In genomic region chr3:126126811-126127431, GRCh38 we compare ENCODE assay signal across 3 cellular contexts.
TF ChIP-seq lines count a peak whose summit lies in the region.

No MANE protein-coding gene starts in this region.

TF ChIP-seq in SK-N-SH, 30 proteins besides CTCF, POLR2A, EP300 and RAD21 (continued from another document):
- TF ChIP-seq FOXJ3 (CRISPR knock-in tag; IDR thresholded peaks at IDR 0.05) (no peak), TAF1 (IDR thresholded peaks at IDR 0.05; ENCODE audit: borderline replicate concordance, low read depth, low read length) (no peak), SIN3A (IDR thresholded peaks at IDR 0.05; ENCODE audit: borderline replicate concordance, low read depth, low read length) (no peak), FOXM1 (IDR thresholded peaks at IDR 0.05; ENCODE audit: low read depth) (no peak), RFX5 (IDR thresholded peaks at IDR 0.05; ENCODE audit: low read length) (no peak)
- TF ChIP-seq, protein P1, sequence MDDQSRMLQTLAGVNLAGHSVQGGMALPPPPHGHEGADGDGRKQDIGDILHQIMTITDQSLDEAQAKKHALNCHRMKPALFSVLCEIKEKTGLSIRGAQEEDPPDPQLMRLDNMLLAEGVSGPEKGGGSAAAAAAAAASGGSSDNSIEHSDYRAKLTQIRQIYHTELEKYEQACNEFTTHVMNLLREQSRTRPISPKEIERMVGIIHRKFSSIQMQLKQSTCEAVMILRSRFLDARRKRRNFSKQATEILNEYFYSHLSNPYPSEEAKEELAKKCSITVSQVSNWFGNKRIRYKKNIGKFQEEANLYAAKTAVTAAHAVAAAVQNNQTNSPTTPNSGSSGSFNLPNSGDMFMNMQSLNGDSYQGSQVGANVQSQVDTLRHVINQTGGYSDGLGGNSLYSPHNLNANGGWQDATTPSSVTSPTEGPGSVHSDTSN (IDR thresholded peaks at IDR 0.05), result no peak

TF ChIP-seq in SK-N-SH treated with all-trans-retinoic acid at 6 μM for 48 hours, 23 proteins besides CTCF, POLR2A, EP300 and RAD21 (continued from another document):
- TF ChIP-seq CREB5 (CRISPR knock-in tag; IDR thresholded peaks at IDR 0.05; ENCODE audit: low read depth) (no peak), ISL1 (CRISPR knock-in tag; IDR thresholded peaks at IDR 0.05) (no peak), ZC3H10 (CRISPR knock-in tag; IDR thresholded peaks at IDR 0.05) (no peak), GLIS3 (CRISPR knock-in tag; IDR thresholded peaks at IDR 0.05) (no peak)
- TF ChIP-seq, protein P2, sequence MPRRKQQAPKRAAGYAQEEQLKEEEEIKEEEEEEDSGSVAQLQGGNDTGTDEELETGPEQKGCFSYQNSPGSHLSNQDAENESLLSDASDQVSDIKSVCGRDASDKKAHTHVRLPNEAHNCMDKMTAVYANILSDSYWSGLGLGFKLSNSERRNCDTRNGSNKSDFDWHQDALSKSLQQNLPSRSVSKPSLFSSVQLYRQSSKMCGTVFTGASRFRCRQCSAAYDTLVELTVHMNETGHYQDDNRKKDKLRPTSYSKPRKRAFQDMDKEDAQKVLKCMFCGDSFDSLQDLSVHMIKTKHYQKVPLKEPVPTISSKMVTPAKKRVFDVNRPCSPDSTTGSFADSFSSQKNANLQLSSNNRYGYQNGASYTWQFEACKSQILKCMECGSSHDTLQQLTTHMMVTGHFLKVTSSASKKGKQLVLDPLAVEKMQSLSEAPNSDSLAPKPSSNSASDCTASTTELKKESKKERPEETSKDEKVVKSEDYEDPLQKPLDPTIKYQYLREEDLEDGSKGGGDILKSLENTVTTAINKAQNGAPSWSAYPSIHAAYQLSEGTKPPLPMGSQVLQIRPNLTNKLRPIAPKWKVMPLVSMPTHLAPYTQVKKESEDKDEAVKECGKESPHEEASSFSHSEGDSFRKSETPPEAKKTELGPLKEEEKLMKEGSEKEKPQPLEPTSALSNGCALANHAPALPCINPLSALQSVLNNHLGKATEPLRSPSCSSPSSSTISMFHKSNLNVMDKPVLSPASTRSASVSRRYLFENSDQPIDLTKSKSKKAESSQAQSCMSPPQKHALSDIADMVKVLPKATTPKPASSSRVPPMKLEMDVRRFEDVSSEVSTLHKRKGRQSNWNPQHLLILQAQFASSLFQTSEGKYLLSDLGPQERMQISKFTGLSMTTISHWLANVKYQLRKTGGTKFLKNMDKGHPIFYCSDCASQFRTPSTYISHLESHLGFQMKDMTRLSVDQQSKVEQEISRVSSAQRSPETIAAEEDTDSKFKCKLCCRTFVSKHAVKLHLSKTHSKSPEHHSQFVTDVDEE (CRISPR knock-in tag; IDR thresholded peaks at IDR 0.05), result no peak
- TF ChIP-seq, protein P3, sequence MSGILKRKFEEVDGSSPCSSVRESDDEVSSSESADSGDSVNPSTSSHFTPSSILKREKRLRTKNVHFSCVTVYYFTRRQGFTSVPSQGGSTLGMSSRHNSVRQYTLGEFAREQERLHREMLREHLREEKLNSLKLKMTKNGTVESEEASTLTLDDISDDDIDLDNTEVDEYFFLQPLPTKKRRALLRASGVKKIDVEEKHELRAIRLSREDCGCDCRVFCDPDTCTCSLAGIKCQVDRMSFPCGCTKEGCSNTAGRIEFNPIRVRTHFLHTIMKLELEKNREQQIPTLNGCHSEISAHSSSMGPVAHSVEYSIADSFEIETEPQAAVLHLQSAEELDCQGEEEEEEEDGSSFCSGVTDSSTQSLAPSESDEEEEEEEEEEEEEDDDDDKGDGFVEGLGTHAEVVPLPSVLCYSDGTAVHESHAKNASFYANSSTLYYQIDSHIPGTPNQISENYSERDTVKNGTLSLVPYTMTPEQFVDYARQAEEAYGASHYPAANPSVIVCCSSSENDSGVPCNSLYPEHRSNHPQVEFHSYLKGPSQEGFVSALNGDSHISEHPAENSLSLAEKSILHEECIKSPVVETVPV (CRISPR knock-in tag; IDR thresholded peaks at IDR 0.05), result no peak

TF ChIP-seq in WTC11, 78 proteins besides CTCF, POLR2A, EP300 and RAD21 (continued from another document):
- TF ChIP-seq, protein P4, sequence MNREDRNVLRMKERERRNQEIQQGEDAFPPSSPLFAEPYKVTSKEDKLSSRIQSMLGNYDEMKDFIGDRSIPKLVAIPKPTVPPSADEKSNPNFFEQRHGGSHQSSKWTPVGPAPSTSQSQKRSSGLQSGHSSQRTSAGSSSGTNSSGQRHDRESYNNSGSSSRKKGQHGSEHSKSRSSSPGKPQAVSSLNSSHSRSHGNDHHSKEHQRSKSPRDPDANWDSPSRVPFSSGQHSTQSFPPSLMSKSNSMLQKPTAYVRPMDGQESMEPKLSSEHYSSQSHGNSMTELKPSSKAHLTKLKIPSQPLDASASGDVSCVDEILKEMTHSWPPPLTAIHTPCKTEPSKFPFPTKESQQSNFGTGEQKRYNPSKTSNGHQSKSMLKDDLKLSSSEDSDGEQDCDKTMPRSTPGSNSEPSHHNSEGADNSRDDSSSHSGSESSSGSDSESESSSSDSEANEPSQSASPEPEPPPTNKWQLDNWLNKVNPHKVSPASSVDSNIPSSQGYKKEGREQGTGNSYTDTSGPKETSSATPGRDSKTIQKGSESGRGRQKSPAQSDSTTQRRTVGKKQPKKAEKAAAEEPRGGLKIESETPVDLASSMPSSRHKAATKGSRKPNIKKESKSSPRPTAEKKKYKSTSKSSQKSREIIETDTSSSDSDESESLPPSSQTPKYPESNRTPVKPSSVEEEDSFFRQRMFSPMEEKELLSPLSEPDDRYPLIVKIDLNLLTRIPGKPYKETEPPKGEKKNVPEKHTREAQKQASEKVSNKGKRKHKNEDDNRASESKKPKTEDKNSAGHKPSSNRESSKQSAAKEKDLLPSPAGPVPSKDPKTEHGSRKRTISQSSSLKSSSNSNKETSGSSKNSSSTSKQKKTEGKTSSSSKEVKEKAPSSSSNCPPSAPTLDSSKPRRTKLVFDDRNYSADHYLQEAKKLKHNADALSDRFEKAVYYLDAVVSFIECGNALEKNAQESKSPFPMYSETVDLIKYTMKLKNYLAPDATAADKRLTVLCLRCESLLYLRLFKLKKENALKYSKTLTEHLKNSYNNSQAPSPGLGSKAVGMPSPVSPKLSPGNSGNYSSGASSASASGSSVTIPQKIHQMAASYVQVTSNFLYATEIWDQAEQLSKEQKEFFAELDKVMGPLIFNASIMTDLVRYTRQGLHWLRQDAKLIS (CRISPR knock-in tag; IDR thresholded peaks at IDR 0.05; ENCODE audit: borderline replicate concordance), result no peak
- no peak for TF ChIP-seq RORB (CRISPR knock-in tag; IDR thresholded peaks at IDR 0.05)
- TF ChIP-seq OVOL2 (CRISPR knock-in tag; IDR thresholded peaks at IDR 0.05; ENCODE audit: borderline replicate concordance), result no peak
- no peak for TF ChIP-seq NR1H2 (CRISPR knock-in tag; IDR thresholded peaks at IDR 0.05)
- TF ChIP-seq IRF2 (CRISPR knock-in tag; IDR thresholded peaks at IDR 0.05; ENCODE audit: borderline replicate concordance, low read depth), result no peak
- TF ChIP-seq ZNF232 (CRISPR knock-in tag; IDR thresholded peaks at IDR 0.05), result no peak
- TF ChIP-seq, protein P5, sequence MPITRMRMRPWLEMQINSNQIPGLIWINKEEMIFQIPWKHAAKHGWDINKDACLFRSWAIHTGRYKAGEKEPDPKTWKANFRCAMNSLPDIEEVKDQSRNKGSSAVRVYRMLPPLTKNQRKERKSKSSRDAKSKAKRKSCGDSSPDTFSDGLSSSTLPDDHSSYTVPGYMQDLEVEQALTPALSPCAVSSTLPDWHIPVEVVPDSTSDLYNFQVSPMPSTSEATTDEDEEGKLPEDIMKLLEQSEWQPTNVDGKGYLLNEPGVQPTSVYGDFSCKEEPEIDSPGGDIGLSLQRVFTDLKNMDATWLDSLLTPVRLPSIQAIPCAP (CRISPR knock-in tag; IDR thresholded peaks at IDR 0.05), result no peak
- TF ChIP-seq TP53 (CRISPR knock-in tag; IDR thresholded peaks at IDR 0.05), result no peak
- TF ChIP-seq, protein P6, sequence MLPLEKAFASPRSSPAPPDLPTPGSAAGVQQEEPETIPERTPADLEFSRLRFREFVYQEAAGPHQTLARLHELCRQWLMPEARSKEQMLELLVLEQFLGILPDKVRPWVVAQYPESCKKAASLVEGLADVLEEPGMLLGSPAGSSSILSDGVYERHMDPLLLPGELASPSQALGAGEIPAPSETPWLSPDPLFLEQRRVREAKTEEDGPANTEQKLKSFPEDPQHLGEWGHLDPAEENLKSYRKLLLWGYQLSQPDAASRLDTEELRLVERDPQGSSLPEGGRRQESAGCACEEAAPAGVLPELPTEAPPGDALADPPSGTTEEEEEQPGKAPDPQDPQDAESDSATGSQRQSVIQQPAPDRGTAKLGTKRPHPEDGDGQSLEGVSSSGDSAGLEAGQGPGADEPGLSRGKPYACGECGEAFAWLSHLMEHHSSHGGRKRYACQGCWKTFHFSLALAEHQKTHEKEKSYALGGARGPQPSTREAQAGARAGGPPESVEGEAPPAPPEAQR (CRISPR knock-in tag; IDR thresholded peaks at IDR 0.05), result no peak
- TF ChIP-seq, protein P7, sequence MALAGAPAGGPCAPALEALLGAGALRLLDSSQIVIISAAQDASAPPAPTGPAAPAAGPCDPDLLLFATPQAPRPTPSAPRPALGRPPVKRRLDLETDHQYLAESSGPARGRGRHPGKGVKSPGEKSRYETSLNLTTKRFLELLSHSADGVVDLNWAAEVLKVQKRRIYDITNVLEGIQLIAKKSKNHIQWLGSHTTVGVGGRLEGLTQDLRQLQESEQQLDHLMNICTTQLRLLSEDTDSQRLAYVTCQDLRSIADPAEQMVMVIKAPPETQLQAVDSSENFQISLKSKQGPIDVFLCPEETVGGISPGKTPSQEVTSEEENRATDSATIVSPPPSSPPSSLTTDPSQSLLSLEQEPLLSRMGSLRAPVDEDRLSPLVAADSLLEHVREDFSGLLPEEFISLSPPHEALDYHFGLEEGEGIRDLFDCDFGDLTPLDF (CRISPR knock-in tag; IDR thresholded peaks at IDR 0.05), result no peak
- TF ChIP-seq TEAD4 (CRISPR knock-in tag; IDR thresholded peaks at IDR 0.05), result no peak
- no peak for TF ChIP-seq ZNF138 (CRISPR knock-in tag; conservative IDR thresholded peaks at IDR 0.05)
- TF ChIP-seq, protein P8, sequence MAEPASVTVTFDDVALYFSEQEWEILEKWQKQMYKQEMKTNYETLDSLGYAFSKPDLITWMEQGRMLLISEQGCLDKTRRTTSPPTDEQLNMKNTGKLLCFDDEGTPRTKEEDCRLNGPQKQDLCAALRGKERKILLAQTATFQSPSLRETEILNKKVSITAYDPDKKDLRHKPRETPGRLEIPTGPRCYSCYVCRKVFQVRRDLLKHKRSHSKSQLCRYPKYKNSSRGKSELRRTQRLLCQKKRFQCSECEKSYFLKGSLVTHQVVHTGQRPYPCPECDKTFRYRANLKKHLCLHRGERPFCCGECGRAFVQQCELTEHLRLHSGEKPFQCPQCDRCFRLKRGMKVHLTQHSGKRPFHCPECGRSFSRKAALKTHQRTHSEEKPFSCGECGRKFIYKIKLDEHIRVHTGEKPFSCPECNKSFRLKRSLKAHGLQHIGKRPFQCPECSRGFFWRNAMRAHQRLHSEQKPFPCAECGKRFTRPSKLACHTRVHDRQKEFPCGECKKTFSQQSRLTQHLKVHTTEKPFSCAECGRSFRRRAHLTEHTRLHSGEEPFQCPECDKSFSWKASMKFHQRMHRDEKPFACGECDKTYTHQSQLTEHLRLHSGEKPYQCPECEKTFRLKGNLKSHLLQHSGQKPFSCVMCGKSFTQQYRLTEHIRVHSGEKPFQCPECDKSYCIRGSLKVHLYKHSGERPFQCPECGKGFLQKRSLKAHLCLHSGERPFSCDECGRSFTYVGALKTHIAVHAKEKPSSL (CRISPR knock-in tag; conservative IDR thresholded peaks at IDR 0.05), result no peak
- TF ChIP-seq GABPB1 (CRISPR knock-in tag; IDR thresholded peaks at IDR 0.05), result no peak
